Comparison of ENCODE assay signal across 1 cellular context in the genomic region with DNA sequence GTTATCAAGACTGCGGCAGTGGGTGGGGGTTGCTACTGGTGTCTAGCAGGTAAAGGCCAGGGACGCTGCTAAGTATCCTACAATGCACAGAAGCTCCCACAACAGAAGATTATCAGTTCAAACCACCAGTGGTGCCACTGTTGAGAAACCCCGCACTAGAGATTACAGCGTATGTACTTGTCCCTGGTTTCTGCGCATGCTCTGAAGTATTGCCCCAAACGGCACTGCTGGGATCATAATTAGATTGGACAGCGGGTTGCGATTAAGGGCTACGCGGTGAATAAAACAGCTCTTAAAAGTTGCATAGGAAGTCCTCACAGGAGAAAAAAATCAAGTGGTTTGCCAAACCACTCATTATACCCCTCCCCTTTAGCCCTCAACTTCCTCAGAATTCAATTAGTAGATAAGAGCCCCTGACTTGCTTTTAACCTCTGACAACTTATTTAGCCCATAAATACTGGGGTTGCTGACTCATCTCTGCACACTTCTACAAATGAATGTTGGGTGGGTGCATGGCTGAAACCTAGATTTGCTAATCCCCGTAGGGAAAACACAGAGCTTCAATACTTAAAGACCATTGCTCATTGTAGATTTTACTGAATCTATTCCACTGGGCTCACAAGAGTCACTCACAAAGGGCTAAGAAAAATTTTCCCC.
TF ChIP-seq lines count a peak whose summit lies in the region.

No MANE protein-coding gene starts in this region.

TF ChIP-seq in K562, 482 proteins besides CTCF, POLR2A, EP300 and RAD21 (continued from another document):
- TF ChIP-seq, protein P1, sequence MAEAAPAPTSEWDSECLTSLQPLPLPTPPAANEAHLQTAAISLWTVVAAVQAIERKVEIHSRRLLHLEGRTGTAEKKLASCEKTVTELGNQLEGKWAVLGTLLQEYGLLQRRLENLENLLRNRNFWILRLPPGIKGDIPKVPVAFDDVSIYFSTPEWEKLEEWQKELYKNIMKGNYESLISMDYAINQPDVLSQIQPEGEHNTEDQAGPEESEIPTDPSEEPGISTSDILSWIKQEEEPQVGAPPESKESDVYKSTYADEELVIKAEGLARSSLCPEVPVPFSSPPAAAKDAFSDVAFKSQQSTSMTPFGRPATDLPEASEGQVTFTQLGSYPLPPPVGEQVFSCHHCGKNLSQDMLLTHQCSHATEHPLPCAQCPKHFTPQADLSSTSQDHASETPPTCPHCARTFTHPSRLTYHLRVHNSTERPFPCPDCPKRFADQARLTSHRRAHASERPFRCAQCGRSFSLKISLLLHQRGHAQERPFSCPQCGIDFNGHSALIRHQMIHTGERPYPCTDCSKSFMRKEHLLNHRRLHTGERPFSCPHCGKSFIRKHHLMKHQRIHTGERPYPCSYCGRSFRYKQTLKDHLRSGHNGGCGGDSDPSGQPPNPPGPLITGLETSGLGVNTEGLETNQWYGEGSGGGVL (CRISPR knock-in tag; IDR thresholded peaks at IDR 0.05) = no peak
- TF ChIP-seq, protein P2, sequence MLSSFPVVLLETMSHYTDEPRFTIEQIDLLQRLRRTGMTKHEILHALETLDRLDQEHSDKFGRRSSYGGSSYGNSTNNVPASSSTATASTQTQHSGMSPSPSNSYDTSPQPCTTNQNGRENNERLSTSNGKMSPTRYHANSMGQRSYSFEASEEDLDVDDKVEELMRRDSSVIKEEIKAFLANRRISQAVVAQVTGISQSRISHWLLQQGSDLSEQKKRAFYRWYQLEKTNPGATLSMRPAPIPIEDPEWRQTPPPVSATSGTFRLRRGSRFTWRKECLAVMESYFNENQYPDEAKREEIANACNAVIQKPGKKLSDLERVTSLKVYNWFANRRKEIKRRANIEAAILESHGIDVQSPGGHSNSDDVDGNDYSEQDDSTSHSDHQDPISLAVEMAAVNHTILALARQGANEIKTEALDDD (IDR thresholded peaks at IDR 0.05) = peak; percentile 83; the same call in 1 of the 2 replicates
- TF ChIP-seq TCF3 (CRISPR knock-in tag; IDR thresholded peaks at IDR 0.05) (peak; percentile 69), FOSL1 (tag; conservative IDR thresholded peaks at IDR 0.05) (peak; percentile 79), ZNF444 (CRISPR knock-in tag; IDR thresholded peaks at IDR 0.05) (no peak), POLR2AphosphoS5 (IDR thresholded peaks at IDR 0.05; ENCODE audit: control insufficient read depth, insufficient read depth, low read depth, low read length) (peak; percentile 45; the same call in 1 of the 2 replicates), ZNF717 (CRISPR knock-in tag; IDR thresholded peaks at IDR 0.05) (no peak), NFRKB (IDR thresholded peaks at IDR 0.05; ENCODE audit: low read depth) (no peak), GTF2A2 (tag; IDR thresholded peaks at IDR 0.05) (no peak), CTBP1 (IDR thresholded peaks at IDR 0.05; ENCODE audit: borderline replicate concordance) (0 out of 2 replicates have a peak, but pooled peaks have one; percentile 41), MAFF (IDR thresholded peaks at IDR 0.05; ENCODE audit: low read length) (peak; percentile 80), NFE2 (IDR thresholded peaks at IDR 0.05; ENCODE audit: low read depth) (peak; percentile 91), ZNF384 (IDR thresholded peaks at IDR 0.05; ENCODE audit: low read depth, low read length) (peak; percentile 55; the same call in 1 of the 2 replicates), MTA2 (IDR thresholded peaks at IDR 0.05; ENCODE audit: low read depth) (0 out of 2 replicates have a peak, but pooled peaks have one; percentile 30), SOX6 (IDR thresholded peaks at IDR 0.05) (peak; percentile 52; the same call in 1 of the 2 replicates), NCOR1 (IDR thresholded peaks at IDR 0.05) (peak; percentile 60), BACH1 (tag; IDR thresholded peaks at IDR 0.05) (peak; percentile 49; the same call in 1 of the 2 replicates), ZNF24 (IDR thresholded peaks at IDR 0.05) (no peak), ELF1 (tag; IDR thresholded peaks at IDR 0.05) (0 out of 2 replicates have a peak, but pooled peaks have one; percentile 30), SMARCE1 (IDR thresholded peaks at IDR 0.05) (peak; percentile 79; the same call in 1 of the 2 replicates), SMAD4 (CRISPR knock-in tag; conservative IDR thresholded peaks at IDR 0.05) (peak; percentile 61)
- TF ChIP-seq, protein P3, sequence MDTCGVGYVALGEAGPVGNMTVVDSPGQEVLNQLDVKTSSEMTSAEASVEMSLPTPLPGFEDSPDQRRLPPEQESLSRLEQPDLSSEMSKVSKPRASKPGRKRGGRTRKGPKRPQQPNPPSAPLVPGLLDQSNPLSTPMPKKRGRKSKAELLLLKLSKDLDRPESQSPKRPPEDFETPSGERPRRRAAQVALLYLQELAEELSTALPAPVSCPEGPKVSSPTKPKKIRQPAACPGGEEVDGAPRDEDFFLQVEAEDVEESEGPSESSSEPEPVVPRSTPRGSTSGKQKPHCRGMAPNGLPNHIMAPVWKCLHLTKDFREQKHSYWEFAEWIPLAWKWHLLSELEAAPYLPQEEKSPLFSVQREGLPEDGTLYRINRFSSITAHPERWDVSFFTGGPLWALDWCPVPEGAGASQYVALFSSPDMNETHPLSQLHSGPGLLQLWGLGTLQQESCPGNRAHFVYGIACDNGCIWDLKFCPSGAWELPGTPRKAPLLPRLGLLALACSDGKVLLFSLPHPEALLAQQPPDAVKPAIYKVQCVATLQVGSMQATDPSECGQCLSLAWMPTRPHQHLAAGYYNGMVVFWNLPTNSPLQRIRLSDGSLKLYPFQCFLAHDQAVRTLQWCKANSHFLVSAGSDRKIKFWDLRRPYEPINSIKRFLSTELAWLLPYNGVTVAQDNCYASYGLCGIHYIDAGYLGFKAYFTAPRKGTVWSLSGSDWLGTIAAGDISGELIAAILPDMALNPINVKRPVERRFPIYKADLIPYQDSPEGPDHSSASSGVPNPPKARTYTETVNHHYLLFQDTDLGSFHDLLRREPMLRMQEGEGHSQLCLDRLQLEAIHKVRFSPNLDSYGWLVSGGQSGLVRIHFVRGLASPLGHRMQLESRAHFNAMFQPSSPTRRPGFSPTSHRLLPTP (IDR thresholded peaks at IDR 0.05; ENCODE audit: borderline replicate concordance, extremely low read depth, insufficient read length) = no peak
- TF ChIP-seq, protein P4, sequence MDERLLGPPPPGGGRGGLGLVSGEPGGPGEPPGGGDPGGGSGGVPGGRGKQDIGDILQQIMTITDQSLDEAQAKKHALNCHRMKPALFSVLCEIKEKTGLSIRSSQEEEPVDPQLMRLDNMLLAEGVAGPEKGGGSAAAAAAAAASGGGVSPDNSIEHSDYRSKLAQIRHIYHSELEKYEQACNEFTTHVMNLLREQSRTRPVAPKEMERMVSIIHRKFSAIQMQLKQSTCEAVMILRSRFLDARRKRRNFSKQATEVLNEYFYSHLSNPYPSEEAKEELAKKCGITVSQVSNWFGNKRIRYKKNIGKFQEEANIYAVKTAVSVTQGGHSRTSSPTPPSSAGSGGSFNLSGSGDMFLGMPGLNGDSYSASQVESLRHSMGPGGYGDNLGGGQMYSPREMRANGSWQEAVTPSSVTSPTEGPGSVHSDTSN (CRISPR knock-in tag; IDR thresholded peaks at IDR 0.05; ENCODE audit: low read depth) = no peak
- TF ChIP-seq, protein P4 (tag; conservative IDR thresholded peaks at IDR 0.05; ENCODE audit: low read depth) = peak; percentile 82
- TF ChIP-seq, protein P5, sequence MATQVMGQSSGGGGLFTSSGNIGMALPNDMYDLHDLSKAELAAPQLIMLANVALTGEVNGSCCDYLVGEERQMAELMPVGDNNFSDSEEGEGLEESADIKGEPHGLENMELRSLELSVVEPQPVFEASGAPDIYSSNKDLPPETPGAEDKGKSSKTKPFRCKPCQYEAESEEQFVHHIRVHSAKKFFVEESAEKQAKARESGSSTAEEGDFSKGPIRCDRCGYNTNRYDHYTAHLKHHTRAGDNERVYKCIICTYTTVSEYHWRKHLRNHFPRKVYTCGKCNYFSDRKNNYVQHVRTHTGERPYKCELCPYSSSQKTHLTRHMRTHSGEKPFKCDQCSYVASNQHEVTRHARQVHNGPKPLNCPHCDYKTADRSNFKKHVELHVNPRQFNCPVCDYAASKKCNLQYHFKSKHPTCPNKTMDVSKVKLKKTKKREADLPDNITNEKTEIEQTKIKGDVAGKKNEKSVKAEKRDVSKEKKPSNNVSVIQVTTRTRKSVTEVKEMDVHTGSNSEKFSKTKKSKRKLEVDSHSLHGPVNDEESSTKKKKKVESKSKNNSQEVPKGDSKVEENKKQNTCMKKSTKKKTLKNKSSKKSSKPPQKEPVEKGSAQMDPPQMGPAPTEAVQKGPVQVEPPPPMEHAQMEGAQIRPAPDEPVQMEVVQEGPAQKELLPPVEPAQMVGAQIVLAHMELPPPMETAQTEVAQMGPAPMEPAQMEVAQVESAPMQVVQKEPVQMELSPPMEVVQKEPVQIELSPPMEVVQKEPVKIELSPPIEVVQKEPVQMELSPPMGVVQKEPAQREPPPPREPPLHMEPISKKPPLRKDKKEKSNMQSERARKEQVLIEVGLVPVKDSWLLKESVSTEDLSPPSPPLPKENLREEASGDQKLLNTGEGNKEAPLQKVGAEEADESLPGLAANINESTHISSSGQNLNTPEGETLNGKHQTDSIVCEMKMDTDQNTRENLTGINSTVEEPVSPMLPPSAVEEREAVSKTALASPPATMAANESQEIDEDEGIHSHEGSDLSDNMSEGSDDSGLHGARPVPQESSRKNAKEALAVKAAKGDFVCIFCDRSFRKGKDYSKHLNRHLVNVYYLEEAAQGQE (CRISPR knock-in tag; IDR thresholded peaks at IDR 0.05; ENCODE audit: low read depth) = no peak
